7 cellular contexts compared by ENCODE assay signal in the genomic region with DNA sequence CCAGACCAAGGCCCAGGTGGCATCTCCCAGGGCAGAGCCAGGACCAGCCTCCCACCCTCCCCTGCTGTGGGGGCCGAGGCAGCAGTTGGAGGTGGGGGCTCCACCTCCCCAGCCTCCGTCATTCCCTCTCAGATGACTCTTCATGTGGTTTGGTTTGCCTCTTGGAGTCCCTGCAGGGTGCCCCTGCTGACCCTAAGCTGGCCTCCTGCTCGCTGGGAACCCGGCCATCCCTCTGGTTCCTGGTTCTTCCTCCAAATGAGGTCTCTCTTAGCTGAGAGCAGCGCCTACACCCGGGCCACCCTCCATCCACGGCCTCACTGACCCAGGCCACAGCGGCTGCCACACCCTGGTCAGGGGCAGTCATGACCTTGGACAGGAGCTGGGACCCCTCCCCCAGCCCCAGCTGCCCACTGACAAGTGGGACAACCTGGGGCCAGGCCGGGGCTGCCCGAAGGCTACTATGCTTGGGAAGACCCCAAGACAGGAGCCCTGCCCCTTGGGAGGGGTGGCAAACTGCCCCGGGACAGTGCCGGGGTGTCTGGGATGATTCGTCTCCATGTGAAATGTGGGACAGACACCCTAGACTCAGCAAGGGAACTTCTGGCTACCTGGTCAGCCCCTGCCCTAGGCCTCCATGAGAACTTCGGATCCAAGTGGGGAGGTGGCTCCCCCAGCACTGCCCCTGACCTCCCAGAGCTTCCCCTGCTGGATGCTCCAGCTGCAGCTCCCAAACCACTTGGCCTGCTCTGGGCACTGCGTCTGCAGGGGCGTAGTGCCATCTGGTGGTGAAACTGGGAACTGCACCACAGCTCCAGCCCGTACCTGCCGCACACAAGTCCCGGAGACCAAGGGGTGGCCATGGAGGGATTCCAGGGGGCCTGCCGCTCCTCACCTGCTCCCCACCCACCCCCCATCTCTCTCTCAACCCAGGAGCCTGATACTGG.
DNase-seq lines count a peak whose midpoint lies in the region; ATAC-seq and TF ChIP-seq lines count a peak whose summit lies in the region.

No MANE protein-coding gene starts in this region.

- WGBS in hepatocyte (ENCODE audit: low lambda C conversion rate, missing lambda C conversion rate), result 52% methylated on average over 20 of the region's 20 CpGs

- peak; percentile 78 to 88 for ATAC-seq in gastrocnemius medialis
- no peak for ATAC-seq in GM19452 (IDR thresholded peaks at IDR 0.05; ENCODE audit: unreplicated experiment)

- no peak overlapping the region for H2AFZ ChIP-seq in hepatocyte

- no peaks in the 10 kb centered on the region for H3K9me2 ChIP-seq in hepatocyte (replicated peaks; ENCODE audit: insufficient read depth)

- H3K4me1 ChIP-seq in hepatocyte (ENCODE audit: insufficient read depth) (peaks cover 16% of the 10 kb centered on the region), gastrocnemius medialis (no peaks in the 10 kb centered on the region)

- no peaks in the 10 kb centered on the region for H3K79me2 ChIP-seq in hepatocyte

- H3K27me3 ChIP-seq in hepatocyte (no peaks in the 10 kb centered on the region), gastrocnemius medialis (no peaks in the 10 kb centered on the region)

- no peak overlapping the region for H3K27ac ChIP-seq in hepatocyte
- H3K27ac ChIP-seq in gastrocnemius medialis, result no peak overlapping the region

- intact Hi-C loops in gastrocnemius medialis (cut with DNase I; ENCODE audit: low total_unique reads), result loop anchor here (2.0 to 5.0 kb wide), 3 partner anchors 71 to 428 kb away; no protein-coding TSS in a partner anchor

- H3K4me3 ChIP-seq in astrocyte of the cerebellum (ENCODE audit: low read depth, low read length), result no peak overlapping the region
- H3K4me3 ChIP-seq in hepatocyte, result no peak overlapping the region
- no peak overlapping the region for H3K4me3 ChIP-seq in gastrocnemius medialis

- no peaks in the 10 kb centered on the region for H4K20me1 ChIP-seq in hepatocyte (ENCODE audit: insufficient read depth, poor library complexity, severe bottlenecking)

- DNase-seq in NCI-H1417 (lab: John Stamatoyannopoulos, UW) (peak; percentile 58 to 77 (median 68)), T-helper 9 cell (peak; percentile 82), astrocyte of the cerebellum (ENCODE audit: low read depth) (peak; percentile 60), hepatocyte (ENCODE audit: low spot score) (peak; percentile 90), gastrocnemius medialis (peak; percentile 46 to 62)

- no peak overlapping the region for H3K4me2 ChIP-seq in hepatocyte

- TF ChIP-seq POLR2A in gastrocnemius medialis (IDR thresholded peaks at IDR 0.05), result no peak

- peak; percentile 99 for TF ChIP-seq CTCF in GM12874 (IDR thresholded peaks at IDR 0.05; ENCODE audit: insufficient read depth, low read depth, low read length)
- peak; percentile 98 for TF ChIP-seq CTCF in astrocyte of the cerebellum (IDR thresholded peaks at IDR 0.05; ENCODE audit: low read depth, low read length, missing control alignments)
- TF ChIP-seq CTCF in hepatocyte (IDR thresholded peaks at IDR 0.05; ENCODE audit: poor library complexity), result peak; percentile 96
- TF ChIP-seq CTCF in gastrocnemius medialis (IDR thresholded peaks at IDR 0.05 in 4 of 5, conservative IDR thresholded peaks at IDR 0.05 in 1 of 5), result peak; percentile 91 to 99 (median 96)

- in situ Hi-C loops in astrocyte of the cerebellum (cut with HindIII; ENCODE audit: low sequenced_read_pairs), result no loop called here
- in situ Hi-C loops in gastrocnemius medialis (cut with MboI; ENCODE audit: low sequenced_read_pairs in 4 of 4), result loop anchor here in 2 of 4 donors (25.0 kb wide), 1 partner anchor 198 kb away; a partner anchor contains a TSS

- H3K36me3 ChIP-seq in hepatocyte (replicated peaks; ENCODE audit: insufficient read depth, low read depth) (no peaks in the 10 kb centered on the region), gastrocnemius medialis (no peaks in the 10 kb centered on the region)

- no peaks in the 10 kb centered on the region for H3K9me3 ChIP-seq in hepatocyte (ENCODE audit: low read depth)
- no peaks in the 10 kb centered on the region for H3K9me3 ChIP-seq in gastrocnemius medialis
